In genomic region chr13:99658266-99658991, GRCh38 we compare ENCODE assay signal across 1 cellular context.
TF ChIP-seq lines count a peak whose summit lies in the region.

No MANE protein-coding gene starts in this region.

TF ChIP-seq in H1, 55 proteins besides CTCF, POLR2A, EP300 and RAD21 (continued from another document):
- TF ChIP-seq YY1 (IDR thresholded peaks at IDR 0.05; ENCODE audit: low read depth, low read length) (0 out of 2 replicates have a peak, but pooled peaks have one; percentile 44), HDAC2 (IDR thresholded peaks at IDR 0.05; ENCODE audit: borderline replicate concordance in 1 of 2, low read depth in 2 of 2, low read length in 2 of 2) (peak in 1 of 2 experiments; percentile 36; a peak in 1 of 4 replicates), TAF1 (IDR thresholded peaks at IDR 0.05; ENCODE audit: low read depth, low read length) (no peak), SP4 (IDR thresholded peaks at IDR 0.05; ENCODE audit: low read length) (no peak), CBX8 (IDR thresholded peaks at IDR 0.05; ENCODE audit: borderline replicate concordance, low read depth, low read length) (no peak), KDM4A (IDR thresholded peaks at IDR 0.05; ENCODE audit: low read depth, low read length, severe bottlenecking) (no peak), RFX5 (IDR thresholded peaks at IDR 0.05; ENCODE audit: borderline replicate concordance, low read depth, low read length) (no peak), JUND (IDR thresholded peaks at IDR 0.05; ENCODE audit: low read length) (no peak), BCL11A (IDR thresholded peaks at IDR 0.05; ENCODE audit: low read depth in 2 of 2, low read length in 2 of 2) (no peak), SAP30 (IDR thresholded peaks at IDR 0.05; ENCODE audit: insufficient read depth, insufficient replicate concordance, low read length) (no peak), MAFK (IDR thresholded peaks at IDR 0.05; ENCODE audit: low read depth, low read length) (no peak), TCF12 (IDR thresholded peaks at IDR 0.05; ENCODE audit: low read depth, low read length) (0 out of 2 replicates have a peak, but pooled peaks have one; percentile 48), RNF2 (IDR thresholded peaks at IDR 0.05; ENCODE audit: borderline replicate concordance, low read depth, low read length, missing control alignments, poor library complexity, severe bottlenecking) (no peak), SIX5 (IDR thresholded peaks at IDR 0.05; ENCODE audit: low read depth, low read length) (no peak), POLR2AphosphoS5 (IDR thresholded peaks at IDR 0.05; ENCODE audit: low read depth, low read length) (0 out of 2 replicates have a peak, but pooled peaks have one; percentile 2), CREB1 (IDR thresholded peaks at IDR 0.05) (no peak), USF2 (IDR thresholded peaks at IDR 0.05; ENCODE audit: low read length) (no peak), SIN3A (conservative IDR thresholded peaks at IDR 0.05 in 1 of 2, IDR thresholded peaks at IDR 0.05 in 1 of 2; ENCODE audit: low read depth in 1 of 2, low read length in 2 of 2) (no peak), RXRA (IDR thresholded peaks at IDR 0.05; ENCODE audit: insufficient read depth, low read depth, low read length) (no peak), CEBPB (IDR thresholded peaks at IDR 0.05; ENCODE audit: low read depth, low read length) (0 out of 2 replicates have a peak, but pooled peaks have one; percentile 11)
- TF ChIP-seq, protein P1, sequence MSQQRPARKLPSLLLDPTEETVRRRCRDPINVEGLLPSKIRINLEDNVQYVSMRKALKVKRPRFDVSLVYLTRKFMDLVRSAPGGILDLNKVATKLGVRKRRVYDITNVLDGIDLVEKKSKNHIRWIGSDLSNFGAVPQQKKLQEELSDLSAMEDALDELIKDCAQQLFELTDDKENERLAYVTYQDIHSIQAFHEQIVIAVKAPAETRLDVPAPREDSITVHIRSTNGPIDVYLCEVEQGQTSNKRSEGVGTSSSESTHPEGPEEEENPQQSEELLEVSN (IDR thresholded peaks at IDR 0.05), result no peak
